In the genomic region with DNA sequence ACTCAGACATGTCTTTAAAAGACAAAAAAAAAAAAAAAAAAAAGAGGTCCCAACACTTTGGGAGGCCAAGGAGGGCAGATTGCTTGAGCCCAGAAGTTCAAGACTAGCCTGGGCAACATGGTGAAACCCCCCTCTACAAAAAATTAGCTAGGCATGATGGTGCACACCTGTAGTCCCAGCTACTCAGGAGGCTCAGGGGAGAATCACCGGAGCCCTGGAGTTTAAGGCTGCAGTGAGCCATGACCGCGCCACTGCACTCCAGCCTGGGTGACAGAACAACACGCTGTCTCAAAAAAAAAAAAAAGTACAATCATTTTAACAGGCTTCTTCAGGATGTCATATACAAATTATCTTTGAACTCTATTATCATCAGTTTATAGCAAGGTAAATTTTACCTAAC, we compare ENCODE assay signal across 16 cellular contexts.
DNase-seq lines count a peak whose midpoint lies in the region; ATAC-seq and TF ChIP-seq lines count a peak whose summit lies in the region.
"Had no signal": no experiment of that assay in that cellular context is flagged by ENCODE, and none has a peak within 500 bp of the region (broad histone marks: within the 10 kb centered on the region; RNA-seq: fewer than 3 reads in every experiment).

No MANE protein-coding gene starts in this region.

- no peak overlapping the region for H3K4me3 ChIP-seq in parathyroid adenoma (ENCODE audit: low read depth, low read length)
- H3K4me3 ChIP-seq: HAP-1, right lobe of liver, SK-N-MC had no signal

- no peak overlapping the region for H3K4me2 ChIP-seq in parathyroid adenoma (ENCODE audit: low read length)

- no peak for TF ChIP-seq CTCF in parathyroid adenoma (IDR thresholded peaks at IDR 0.05)

- H3K27ac ChIP-seq in parathyroid adenoma, result peak overlapping the region; percentile 86
- H3K27ac ChIP-seq: SK-N-MC had no signal

- H3K36me3 ChIP-seq in parathyroid adenoma (ENCODE audit: control insufficient read depth, insufficient read depth, low read length), result no peaks in the 10 kb centered on the region
- H3K36me3 ChIP-seq: right lobe of liver had no signal

- intact Hi-C loops in head of caudate nucleus (cut with DNase I), result loop anchor here (10.0 kb wide), 1 partner anchor 114 kb away; no protein-coding TSS in a partner anchor

- H2AFZ ChIP-seq in parathyroid adenoma, result peak overlapping the region; percentile 23

- ATAC-seq in GM18907 (IDR thresholded peaks at IDR 0.05; ENCODE audit: unreplicated experiment) (peak; percentile 84), GM21737 (IDR thresholded peaks at IDR 0.05; ENCODE audit: unreplicated experiment) (peak; percentile 78), HG03354 (IDR thresholded peaks at IDR 0.05; ENCODE audit: poor library complexity, severe bottlenecking, unreplicated experiment) (peak; percentile 79), GM19035 (IDR thresholded peaks at IDR 0.05; ENCODE audit: unreplicated experiment) (no peak)
- ATAC-seq: natural killer cell had no signal

- H3K79me2 ChIP-seq in parathyroid adenoma, result peaks cover 8% of the 10 kb centered on the region

- H3K4me1 ChIP-seq in parathyroid adenoma, result peaks cover 20% of the 10 kb centered on the region

- H3K9ac ChIP-seq in parathyroid adenoma, result no peak overlapping the region

- H3K27me3 ChIP-seq in parathyroid adenoma (ENCODE audit: control insufficient read depth, insufficient read depth, low read length), result no peaks in the 10 kb centered on the region
- H3K27me3 ChIP-seq: right lobe of liver had no signal

- no peaks in the 10 kb centered on the region for H3K9me3 ChIP-seq in parathyroid adenoma (ENCODE audit: control insufficient read depth, low read length)
- H3K9me3 ChIP-seq: HAP-1, right lobe of liver had no signal

- DNase-seq in hepatic stellate cell (ENCODE audit: low spot score), result no peak
- no peak for DNase-seq in head of caudate nucleus
- no peak for DNase-seq in inferior parietal cortex (ENCODE audit: extremely low spot score)
- DNase-seq: activated T-cell treated with anti-CD3 and anti-CD28 coated beads, Interleukin-2, amount 50 U/mL, for 24 hours; aorta; natural killer cell; NCI-H1092 treated with DMSO at 0.1 percent for 48 hours; NCI-H748 treated with DMSO at 0.1 percent for 48 hours; right lobe of liver had no signal
